In the genomic region with DNA sequence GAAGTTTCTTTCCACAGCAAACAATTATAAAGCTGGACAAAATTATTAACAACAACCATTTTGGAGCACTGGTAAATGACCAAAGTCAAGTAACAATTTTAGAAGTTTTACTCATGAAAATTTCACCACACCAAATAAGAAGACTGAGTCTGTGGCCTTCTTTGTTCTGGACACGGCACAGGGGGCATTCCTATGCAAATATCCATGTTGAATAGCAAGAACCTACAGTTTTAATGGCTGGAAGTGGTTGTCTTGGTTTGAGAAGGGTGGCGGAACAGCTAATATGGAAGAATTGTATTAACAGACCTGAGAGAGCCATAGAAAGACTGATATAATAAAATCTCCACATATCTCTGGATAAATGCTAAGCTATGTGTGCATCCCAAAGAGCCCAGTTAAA, we compare ENCODE assay signal across 26 cellular contexts.
"Had no signal": no experiment of that assay in that cellular context is flagged by ENCODE, and none has a peak within 500 bp of the region (broad histone marks: within the 10 kb centered on the region; RNA-seq: fewer than 3 reads in every experiment).

No MANE protein-coding gene starts in this region.

- H3K36me3 Mint-ChIP-seq: mesothelial cell of epicardium had no signal

- H3K79me2 ChIP-seq: hepatocyte had no signal

- H3K4me3 ChIP-seq: colonic mucosa, esophagus squamous epithelium, gastrocnemius medialis, heart left ventricle, hepatocyte, left lung, lower lobe of right lung, mucosa of descending colon had no signal

- DNase-seq: colonic mucosa; cortex of kidney; effector CD8-positive, alpha-beta T cell; effector memory CD8-positive, alpha-beta T cell; endodermal cell; erythroblast; esophagus squamous epithelium; foreskin fibroblast; foreskin melanocyte; gastrocnemius medialis; heart left ventricle; hypothalamus; left cardiac atrium; left lung; left ventricle myocardium superior; lower lobe of right lung; mesenchymal stem cell; mucosa of descending colon had no signal

- H3K4me3 Mint-ChIP-seq: dendritic cell treated with granulocyte-macrophage colony-stimulating factor and Interleukin-4, amounts not matched to agents 40 ng/mL and 50 ng/mL, for 4 days; effector memory CD8-positive, alpha-beta T cell; endodermal cell; mesothelial cell of epicardium had no signal

- H3K4me2 ChIP-seq: hepatocyte had no signal

- ATAC-seq: effector memory CD8-positive, alpha-beta T cell; esophagus mucosa; gastrocnemius medialis; heart left ventricle; left cardiac atrium; left lung; left ventricle myocardium superior; lower lobe of right lung; mucosa of descending colon had no signal

- H3K36me3 ChIP-seq: colonic mucosa, esophagus squamous epithelium, gastrocnemius medialis, heart left ventricle, left lung, lower lobe of right lung had no signal

- H3K9me3 ChIP-seq: colonic mucosa, esophagus squamous epithelium, gastrocnemius medialis, heart left ventricle, left lung, lower lobe of right lung, mucosa of descending colon had no signal

- H3K4me1 Mint-ChIP-seq: mesothelial cell of epicardium had no signal

- FAIRE-seq: endometrium, islet of Langerhans, keratinocyte had no signal

- H2AFZ ChIP-seq: hepatocyte had no signal

- H3K27ac ChIP-seq: colonic mucosa, epithelial cell of prostate, esophagus squamous epithelium, gastrocnemius medialis, heart left ventricle, hepatocyte, left lung, lower lobe of right lung had no signal

- H3K27me3 ChIP-seq: colonic mucosa, esophagus squamous epithelium, gastrocnemius medialis, heart left ventricle, hepatocyte, left lung had no signal

- H3K4me1 ChIP-seq: colonic mucosa, esophagus squamous epithelium, heart left ventricle, left lung, lower lobe of right lung had no signal

- H3K27ac Mint-ChIP-seq: dendritic cell treated with granulocyte-macrophage colony-stimulating factor and Interleukin-4, amounts not matched to agents 40 ng/mL and 50 ng/mL, for 4 days; effector memory CD8-positive, alpha-beta T cell; endodermal cell; mesothelial cell of epicardium had no signal

- H3K9me3 Mint-ChIP-seq: dendritic cell treated with granulocyte-macrophage colony-stimulating factor and Interleukin-4, amounts not matched to agents 40 ng/mL and 50 ng/mL, for 4 days; effector memory CD8-positive, alpha-beta T cell; endodermal cell; mesothelial cell of epicardium had no signal
